Comparison of ENCODE assay signal across 30 cellular contexts in genomic region chr5:2031581-2031980, GRCh38.
"Had no signal": no experiment of that assay in that cellular context is flagged by ENCODE, and none has a peak within 500 bp of the region (broad histone marks: within the 10 kb centered on the region; RNA-seq: fewer than 3 reads in every experiment).

No MANE protein-coding gene starts in this region.

- H3K79me2 ChIP-seq: parathyroid adenoma had no signal

- H3K27me3 ChIP-seq: ovary, right lobe of liver, sigmoid colon, thyroid gland, tibial nerve, upper lobe of left lung, vagina had no signal

- H3K4me3 ChIP-seq: ovary, psoas muscle, right lobe of liver, sigmoid colon, stomach, thoracic aorta, thyroid gland, tibial nerve, upper lobe of left lung, vagina had no signal

- H3K27ac Mint-ChIP-seq: naive thymus-derived CD8-positive, alpha-beta T cell; natural killer cell treated with Interleukin-12 subunit alpha and Interleukin-12 subunit beta and Interleukin-15 and Interleukin-18, amount 100 ng/mL, for 72 hours; nephron progenitor cell; progenitor cell of endocrine pancreas; stimulated activated effector memory CD8-positive, alpha-beta T cell treated with anti-CD3 and anti-CD28 coated beads, Interleukin-12 subunit alpha, Interleukin-12 subunit beta, amount 100 ng/mL, for 72 hours; stimulated activated naive B cell treated with anti-CD40 and anti-IgM and Interleukin-4, amounts not matched to agents 10 μg/mL and 1 μg/mL and 100 μg/mL, for 72 hours; stimulated activated naive CD8-positive, alpha-beta T cell treated with anti-CD3 and anti-CD28 coated beads, Interleukin-15, Interleukin-2, amounts not matched to agents 100 ng/mL and 50 ng/mL, for 24 hours had no signal

- DNase-seq: naive thymus-derived CD8-positive, alpha-beta T cell; nephron progenitor cell; occipital lobe; ovary; posterior cingulate gyrus; psoas muscle; right cardiac atrium; right lobe of liver; sigmoid colon; small intestine; stimulated activated CD4-positive, alpha-beta T cell treated with anti-CD3 and anti-CD28 coated beads, Interleukin-15, amount 100 ng/mL, for 24 hours; stimulated activated CD4-positive, alpha-beta T cell treated with anti-CD3 and anti-CD28 coated beads, Interleukin-2, amount 100 ng/mL, for 24 hours; stimulated activated CD4-positive, alpha-beta T cell treated with anti-CD3 and anti-CD28 coated beads, Interleukin-2, amount 100 ng/mL, for 48 hours; stimulated activated CD4-positive, alpha-beta T cell treated with anti-CD3 and anti-CD28 coated beads, Interleukin-4, amount 100 ng/mL, for 24 hours; stimulated activated naive B cell treated with anti-CD40 and anti-IgM and Interleukin-4, amounts not matched to agents 10 μg/mL and 1 μg/mL and 100 μg/mL, for 72 hours; stimulated activated naive CD4-positive, alpha-beta T cell treated with Interleukin-2 at 50 U/mL for 16 hours; stomach; thyroid gland; trophoblast cell had no signal

- H3K9me3 ChIP-seq: ovary, psoas muscle, right lobe of liver, sigmoid colon, thoracic aorta, thyroid gland, vagina had no signal

- H3K9me3 Mint-ChIP-seq: natural killer cell treated with Interleukin-12 subunit alpha and Interleukin-12 subunit beta and Interleukin-15 and Interleukin-18, amount 100 ng/mL, for 72 hours had no signal

- H3K36me3 ChIP-seq: ovary, right lobe of liver, sigmoid colon, stomach, thoracic aorta, thyroid gland, tibial nerve, upper lobe of left lung, vagina had no signal

- H3K27ac ChIP-seq: ovary, parathyroid adenoma, psoas muscle, right lobe of liver, sigmoid colon, stomach, thoracic aorta, thyroid gland, tibial nerve, upper lobe of left lung, vagina had no signal

- H2AFZ ChIP-seq: parathyroid adenoma had no signal

- H3K4me1 Mint-ChIP-seq: naive thymus-derived CD8-positive, alpha-beta T cell; nephron progenitor cell; stimulated activated effector memory CD8-positive, alpha-beta T cell treated with anti-CD3 and anti-CD28 coated beads, Interleukin-12 subunit alpha, Interleukin-12 subunit beta, amount 100 ng/mL, for 72 hours; stimulated activated naive B cell treated with anti-CD40 and anti-IgM and Interleukin-4, amounts not matched to agents 10 μg/mL and 1 μg/mL and 100 μg/mL, for 72 hours had no signal

- H3K36me3 Mint-ChIP-seq: natural killer cell treated with Interleukin-12 subunit alpha and Interleukin-12 subunit beta and Interleukin-15 and Interleukin-18, amount 100 ng/mL, for 72 hours; stimulated activated effector memory CD8-positive, alpha-beta T cell treated with anti-CD3 and anti-CD28 coated beads, Interleukin-12 subunit alpha, Interleukin-12 subunit beta, amount 100 ng/mL, for 72 hours; stimulated activated naive B cell treated with anti-CD40 and anti-IgM and Interleukin-4, amounts not matched to agents 10 μg/mL and 1 μg/mL and 100 μg/mL, for 72 hours had no signal

- ATAC-seq: naive thymus-derived CD8-positive, alpha-beta T cell; psoas muscle; right cardiac atrium; stimulated activated effector memory CD8-positive, alpha-beta T cell treated with anti-CD3 and anti-CD28 coated beads, Interleukin-12 subunit alpha, Interleukin-12 subunit beta, amount 100 ng/mL, for 72 hours; stimulated activated naive B cell treated with anti-CD40 and anti-IgM and Interleukin-4, amounts not matched to agents 10 μg/mL and 1 μg/mL and 100 μg/mL, for 72 hours had no signal

- FAIRE-seq: small intestine, urothelium cell line had no signal

- H3K9ac ChIP-seq: parathyroid adenoma had no signal

- H3K4me1 ChIP-seq: parathyroid adenoma, psoas muscle, right lobe of liver, sigmoid colon, stomach, thyroid gland, tibial nerve, upper lobe of left lung had no signal

- H3K4me3 Mint-ChIP-seq: naive thymus-derived CD8-positive, alpha-beta T cell; natural killer cell treated with Interleukin-12 subunit alpha and Interleukin-12 subunit beta and Interleukin-15 and Interleukin-18, amount 100 ng/mL, for 72 hours; nephron progenitor cell; neural crest cell; stimulated activated effector memory CD8-positive, alpha-beta T cell treated with anti-CD3 and anti-CD28 coated beads, Interleukin-12 subunit alpha, Interleukin-12 subunit beta, amount 100 ng/mL, for 72 hours; stimulated activated naive B cell treated with anti-CD40 and anti-IgM and Interleukin-4, amounts not matched to agents 10 μg/mL and 1 μg/mL and 100 μg/mL, for 72 hours; stimulated activated naive CD8-positive, alpha-beta T cell treated with anti-CD3 and anti-CD28 coated beads, Interleukin-15, Interleukin-2, amounts not matched to agents 100 ng/mL and 50 ng/mL, for 24 hours had no signal
